ENCODE assay signal across 8 cellular contexts in genomic region chr15:63833246-63833696, GRCh38. TPM values are rescaled to one million over a fixed set of nuclear protein-coding genes. Genes with fewer than 3 reads are reported as not detected.
A peak's percentile ranks its signal among the peaks of the same experiment; 100 is the strongest.
DNase-seq lines count a peak whose midpoint lies in the region; ATAC-seq and TF ChIP-seq lines count a peak whose summit lies in the region.

No MANE protein-coding gene starts in this region.

- peak overlapping the region; percentile 81 for H3K4me3 Mint-ChIP-seq in WTC11

- no peaks in the 10 kb centered on the region for H3K36me3 Mint-ChIP-seq in WTC11

- peaks cover 5% of the 10 kb centered on the region for H3K4me1 Mint-ChIP-seq in WTC11

- TF ChIP-seq CTCF in WTC11 (IDR thresholded peaks at IDR 0.05): no peak
- TF ChIP-seq CTCF in colonic mucosa (IDR thresholded peaks at IDR 0.05): no peak
- TF ChIP-seq CTCF in right lobe of liver (IDR thresholded peaks at IDR 0.05): no peak

- no peak for TF ChIP-seq POLR2A in right lobe of liver (IDR thresholded peaks at IDR 0.05)

- intact Hi-C loops in colonic mucosa (cut with DNase I) (no loop called here), right lobe of liver (cut with DNase I) (no loop called here)

- H3K4me2 ChIP-seq in BLaER1 treated with 17β-estradiol and CSF1 and Interleukin-3, amounts not matched to agents 10 nM and 100 nM: peak overlapping the region; percentile 89 to 98 (median 96)

- WGBS in right lobe of liver (ENCODE audit: insufficient coverage, low coverage, low lambda C conversion rate, missing lambda C conversion rate): 0% methylated on average over 13 of the region's 45 CpGs

- no peak overlapping the region for H3K27ac Mint-ChIP-seq in WTC11

- no peaks in the 10 kb centered on the region for H3K9me3 ChIP-seq in BLaER1 treated with 17β-estradiol and CSF1 and Interleukin-3, amounts not matched to agents 10 nM and 100 nM (replicated peaks in 1 of 11)
- H3K9me3 ChIP-seq in colonic mucosa: no peaks in the 10 kb centered on the region
- no peaks in the 10 kb centered on the region for H3K9me3 ChIP-seq in right lobe of liver

- peak overlapping the region; percentile 90 to 99 (median 94) for H3K9ac ChIP-seq in BLaER1 treated with 17β-estradiol and CSF1 and Interleukin-3, amounts not matched to agents 10 nM and 100 nM
- H3K9ac ChIP-seq in colonic mucosa (ENCODE audit: low read depth in 2 of 2, low read length in 2 of 2): peak overlapping the region; percentile 90 to 91

- DNase-seq in HK-2 (ENCODE audit: unreplicated experiment) (peak; percentile 22), WTC11 (ENCODE audit: low spot score) (peak; percentile 50), colonic mucosa (peak; percentile 44), right lobe of liver (peak; percentile 41 to 68 (median 60)), kidney glomerular epithelial cell (lab: John Stamatoyannopoulos, UW) (no peak)
- peak; percentile 7 for DNase-seq in stimulated activated CD8-positive, alpha-beta memory T cell treated with anti-CD3 and anti-CD28 coated beads, Interleukin-4, amount 100 ng/mL, for 24 hours (ENCODE audit: low read depth)

- H4K20me1 ChIP-seq in BLaER1 treated with 17β-estradiol and CSF1 and Interleukin-3, amounts not matched to agents 10 nM and 100 nM: peaks cover 8 to 49% (median 41%) of the 10 kb centered on the region in 11 experiments; a peak in 17 of 22 replicates

- no peaks in the 10 kb centered on the region for H3K9me3 Mint-ChIP-seq in WTC11

- H3K27ac ChIP-seq in BLaER1 treated with 17β-estradiol and CSF1 and Interleukin-3, amounts not matched to agents 10 nM and 100 nM: peak overlapping the region; percentile 93 to 100 (median 96)
- H3K27ac ChIP-seq in colonic mucosa (peak overlapping the region; percentile 81), right lobe of liver (peak overlapping the region; percentile 91 to 92 (median 92))

- POLR2A ChIA-PET in WTC11 (lab: Charles Lee): interaction anchor here (1.2 to 1.5 kb wide), 2 partner anchors 19 to 62 kb away, joined by 3 to 5 read pairs; no protein-coding TSS in a partner anchor

- CTCF ChIA-PET in WTC11 (lab: Charles Lee): interaction anchor here (1.4 to 1.6 kb wide), 3 partner anchors 37 to 112 kb away, joined by 3 to 6 read pairs (median 5); no protein-coding TSS in a partner anchor

- H3K27me3 ChIP-seq in BLaER1 treated with 17β-estradiol and CSF1 and Interleukin-3, amounts not matched to agents 10 nM and 100 nM: no peaks in the 10 kb centered on the region
- H3K27me3 ChIP-seq in colonic mucosa (no peaks in the 10 kb centered on the region), right lobe of liver (no peaks in the 10 kb centered on the region)

- H3K27me3 Mint-ChIP-seq in WTC11 (ENCODE audit: low read depth): no peaks in the 10 kb centered on the region

- H3K4me3 ChIP-seq in BLaER1 treated with 17β-estradiol and CSF1 and Interleukin-3, amounts not matched to agents 10 nM and 100 nM: peak overlapping the region; percentile 71 to 96 (median 88)
- peak overlapping the region; percentile 87 for H3K4me3 ChIP-seq in colonic mucosa
- peak overlapping the region; percentile 73 to 88 (median 76) for H3K4me3 ChIP-seq in right lobe of liver

- ATAC-seq in GM19463 (IDR thresholded peaks at IDR 0.05; ENCODE audit: unreplicated experiment) (peak; percentile 30), WTC11 (peak; percentile 44), right lobe of liver (peak; percentile 19 to 62 (median 55))

- H3K4me1 ChIP-seq in BLaER1 treated with 17β-estradiol and CSF1 and Interleukin-3, amounts not matched to agents 10 nM and 100 nM: peaks cover 17 to 39% (median 27%) of the 10 kb centered on the region in 10 experiments
- H3K4me1 ChIP-seq in colonic mucosa: peaks cover 4% of the 10 kb centered on the region
- H3K4me1 ChIP-seq in right lobe of liver: peaks cover 0 to 21% (median 7%) of the 10 kb centered on the region in 4 donors

- H3K36me3 ChIP-seq in BLaER1 treated with 17β-estradiol and CSF1 and Interleukin-3, amounts not matched to agents 10 nM and 100 nM: peaks cover 0 to 4% (median 0%) of the 10 kb centered on the region in 11 experiments; a peak in 1 of 22 replicates
- H3K36me3 ChIP-seq in colonic mucosa (no peaks in the 10 kb centered on the region), right lobe of liver (no peaks in the 10 kb centered on the region)

TF ChIP-seq in WTC11, 78 proteins besides CTCF, POLR2A, EP300 and RAD21:
- TF ChIP-seq ARID4B (CRISPR knock-in tag; IDR thresholded peaks at IDR 0.05; ENCODE audit: borderline replicate concordance) (0 out of 2 replicates have a peak, but pooled peaks have one; percentile 2), NFE2L1 (CRISPR knock-in tag; IDR thresholded peaks at IDR 0.05) (no peak), EMX1 (CRISPR knock-in tag; IDR thresholded peaks at IDR 0.05) (no peak)

RNA-seq across cellular contexts. Expression of gene HERC1, which starts 0.5 kb away (rescaled TPM):
- total RNA-seq in WTC11 (2021) (36.2 to 47.8 TPM (median 42.6 TPM) in 3 replicates), colonic mucosa (10 to 100 TPM; 58.2 to 58.9 TPM), right lobe of liver (10 to 100 TPM; 35.1 to 46.2 (median 38.0) TPM)
